Comparison of ENCODE assay signal across 28 cellular contexts in the genomic region with DNA sequence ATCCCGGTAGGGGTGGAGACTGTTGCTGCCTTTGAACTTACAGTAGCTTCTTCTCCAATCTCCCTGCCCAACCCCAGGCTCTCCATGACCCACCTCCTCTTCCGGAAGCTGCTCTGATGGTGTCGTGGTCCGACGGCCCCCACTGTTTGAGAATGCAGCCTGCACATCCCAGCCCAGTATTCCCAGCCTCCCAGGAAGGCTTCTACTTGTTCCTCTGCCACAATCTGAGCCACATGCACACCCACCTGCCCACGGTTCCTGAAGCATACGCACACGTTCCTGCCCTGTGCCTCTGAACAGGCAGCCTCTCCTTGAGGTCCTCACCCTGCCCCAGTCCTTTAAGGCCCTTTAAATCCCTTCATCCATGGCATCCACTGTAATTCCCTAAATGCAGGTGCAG. TPM values are rescaled to one million over a fixed set of nuclear protein-coding genes. Genes with fewer than 3 reads are reported as not detected.
A peak's percentile ranks its signal among the peaks of the same experiment; 100 is the strongest.
DNase-seq lines count a peak whose midpoint lies in the region; ATAC-seq, FAIRE-seq and TF ChIP-seq lines count a peak whose summit lies in the region.
"Had no signal": no experiment of that assay in that cellular context is flagged by ENCODE, and none has a peak within 500 bp of the region (broad histone marks: within the 10 kb centered on the region; RNA-seq: fewer than 3 reads in every experiment).

No MANE protein-coding gene starts in this region.

- DNase-seq in cardiac septum (ENCODE audit: low spot score), result peak; percentile 36
- no peak for DNase-seq in left ventricle myocardium superior
- no peak for DNase-seq in astrocyte (ENCODE audit: low read depth)
- no peak for DNase-seq in sciatic nerve (ENCODE audit: low spot score)
- no peak for DNase-seq in activated T-cell treated with anti-CD3 and anti-CD28 coated beads, Interleukin-2, amount 50 U/mL, for 1 hour
- no peak for DNase-seq in SKM-1 treated with dmso at 0.1 percent for 144 hours (lab: John Stamatoyannopoulos, UW; ENCODE audit: unreplicated experiment)
- DNase-seq: 8988T; activated CD4-positive, alpha-beta memory T cell treated with anti-CD3 and anti-CD28 coated beads for 36 hours; activated CD4-positive, alpha-beta T cell treated with anti-CD3 and anti-CD28 coated beads for 1 hour; activated naive CD4-positive, alpha-beta T cell treated with Interleukin-2 at 50 U/mL for 16 hours; brain microvascular endothelial cell; hippocampal formation; mammary epithelial cell; NCI-H1417 treated with DMSO at 0.1 percent for 48 hours; NCI-H2227 treated with DMSO at 0.1 percent for 48 hours; NCI-H526 treated with DMSO at 0.1 percent for 48 hours; NK-92 treated with Interleukin-12 subunit alpha and Interleukin-12 subunit beta, amount 100 ng/mL, for 24 hours; SHP77 treated with DMSO at 0.1 percent for 48 hours had no signal

- no peak overlapping the region for H3K4me2 ChIP-seq in astrocyte (ENCODE audit: low read length)

- no peak overlapping the region for H2AFZ ChIP-seq in astrocyte (ENCODE audit: low read depth, low read length)

- no peak for FAIRE-seq in astrocyte (lab: Jason Lieb, UNC)
- FAIRE-seq: endothelial cell of umbilical vein, frontal cortex, pancreas had no signal

- TF ChIP-seq CTCF in astrocyte (IDR thresholded peaks at IDR 0.05; ENCODE audit: insufficient read depth, low read depth, low read length), result no peak

- H3K4me3 ChIP-seq in astrocyte (ENCODE audit: insufficient read depth, low read depth, low read length) (no peak overlapping the region), muscle layer of colon (ENCODE audit: low read depth in 1 of 2, low read length in 2 of 2) (no peak overlapping the region)
- H3K4me3 ChIP-seq: pancreas had no signal

- intact Hi-C loops in cardiac septum (cut with DNase I) (no loop called here), left ventricle myocardium superior (cut with micrococcal nuclease) (no loop called here), sciatic nerve (cut with DNase I) (no loop called here)

- H3K4me3 Mint-ChIP-seq in astrocyte (ENCODE audit: unreplicated experiment), result no peak overlapping the region
- H3K4me3 Mint-ChIP-seq: activated CD4-positive, alpha-beta memory T cell treated with anti-CD3 and anti-CD28 coated beads for 36 hours; nephron; T-helper 2 cell treated with Interferon-gamma antibody and Interleukin-4, amounts not matched to agents 5 μg/mL and 100 μg/mL, for 36 hours; type B pancreatic cell had no signal

- peaks cover 4% of the 10 kb centered on the region for H3K79me2 ChIP-seq in astrocyte (ENCODE audit: insufficient read depth, low read length)

- no peaks in the 10 kb centered on the region for H3K9me3 Mint-ChIP-seq in astrocyte (ENCODE audit: unreplicated experiment)
- H3K9me3 Mint-ChIP-seq: activated CD4-positive, alpha-beta memory T cell treated with anti-CD3 and anti-CD28 coated beads for 36 hours; T-helper 2 cell treated with Interferon-gamma antibody and Interleukin-4, amounts not matched to agents 5 μg/mL and 100 μg/mL, for 36 hours had no signal

- peaks cover 3% of the 10 kb centered on the region for H3K27me3 Mint-ChIP-seq in astrocyte (ENCODE audit: low read depth, unreplicated experiment)

- H3K27ac Mint-ChIP-seq in astrocyte (ENCODE audit: unreplicated experiment), result peak overlapping the region; percentile 5
- H3K27ac Mint-ChIP-seq: activated CD4-positive, alpha-beta memory T cell treated with anti-CD3 and anti-CD28 coated beads for 36 hours; T-helper 2 cell treated with Interferon-gamma antibody and Interleukin-4, amounts not matched to agents 5 μg/mL and 100 μg/mL, for 36 hours; type B pancreatic cell had no signal

- H3K9ac ChIP-seq in astrocyte (ENCODE audit: low read length), result no peak overlapping the region
- H3K9ac ChIP-seq in muscle layer of colon (ENCODE audit: low read length), result no peak overlapping the region

- H3K9me3 ChIP-seq in astrocyte (ENCODE audit: insufficient read depth, low read depth, low read length) (no peaks in the 10 kb centered on the region), muscle layer of colon (ENCODE audit: low read length) (no peaks in the 10 kb centered on the region)
- H3K9me3 ChIP-seq: pancreas had no signal

- H3K27ac ChIP-seq in astrocyte (ENCODE audit: low read depth, low read length) (no peak overlapping the region), muscle layer of colon (ENCODE audit: low read depth, low read length) (peak overlapping the region; percentile 54), temporal lobe (ENCODE audit: low read depth, low read length) (peak overlapping the region; percentile 53)
- H3K27ac ChIP-seq: brain microvascular endothelial cell, pancreas had no signal

- peaks cover 16% of the 10 kb centered on the region for H3K4me1 ChIP-seq in astrocyte (ENCODE audit: insufficient read depth, low read length)
- peaks cover 18% of the 10 kb centered on the region for H3K4me1 ChIP-seq in muscle layer of colon (ENCODE audit: insufficient read depth, low read length)

- no peaks in the 10 kb centered on the region for H3K27me3 ChIP-seq in astrocyte (ENCODE audit: insufficient read depth, low read length)
- H3K27me3 ChIP-seq in muscle layer of colon (ENCODE audit: control insufficient read depth in 1 of 2, insufficient read depth in 2 of 2, low read length in 2 of 2), result no peaks in the 10 kb centered on the region
- H3K27me3 ChIP-seq: brain microvascular endothelial cell, pancreas had no signal

- H3K36me3 ChIP-seq in astrocyte (ENCODE audit: insufficient read depth, low read length) (no peaks in the 10 kb centered on the region), muscle layer of colon (ENCODE audit: insufficient read depth, low read length) (no peaks in the 10 kb centered on the region)
- H3K36me3 ChIP-seq: brain microvascular endothelial cell, pancreas had no signal

- no peaks in the 10 kb centered on the region for H4K20me1 ChIP-seq in astrocyte (ENCODE audit: insufficient read depth, low read length)

- H3K36me3 Mint-ChIP-seq in astrocyte (ENCODE audit: low read depth, unreplicated experiment), result no peaks in the 10 kb centered on the region
- H3K36me3 Mint-ChIP-seq: activated CD4-positive, alpha-beta memory T cell treated with anti-CD3 and anti-CD28 coated beads for 36 hours; type B pancreatic cell had no signal

- no peak for ATAC-seq in left ventricle myocardium superior
- no peak for ATAC-seq in sciatic nerve
- ATAC-seq: HCT116, Panc1 had no signal

- peaks cover 50% of the 10 kb centered on the region for H3K4me1 Mint-ChIP-seq in astrocyte (ENCODE audit: low read depth, unreplicated experiment)

RNA-seq across cellular contexts. Expression of gene ABTB1, which starts 57.4 kb away (rescaled TPM):
- 25.5 TPM for total RNA-seq in cardiac septum
- 34.2 TPM for total RNA-seq in left ventricle myocardium superior
- total RNA-seq in astrocyte, result 11.6 and 11.8 TPM in 2 replicates
- total RNA-seq in temporal lobe, result 8.4 TPM
- 98.8 TPM for total RNA-seq in sciatic nerve
